ENCODE assay signal across 1 cellular context in the genomic region with DNA sequence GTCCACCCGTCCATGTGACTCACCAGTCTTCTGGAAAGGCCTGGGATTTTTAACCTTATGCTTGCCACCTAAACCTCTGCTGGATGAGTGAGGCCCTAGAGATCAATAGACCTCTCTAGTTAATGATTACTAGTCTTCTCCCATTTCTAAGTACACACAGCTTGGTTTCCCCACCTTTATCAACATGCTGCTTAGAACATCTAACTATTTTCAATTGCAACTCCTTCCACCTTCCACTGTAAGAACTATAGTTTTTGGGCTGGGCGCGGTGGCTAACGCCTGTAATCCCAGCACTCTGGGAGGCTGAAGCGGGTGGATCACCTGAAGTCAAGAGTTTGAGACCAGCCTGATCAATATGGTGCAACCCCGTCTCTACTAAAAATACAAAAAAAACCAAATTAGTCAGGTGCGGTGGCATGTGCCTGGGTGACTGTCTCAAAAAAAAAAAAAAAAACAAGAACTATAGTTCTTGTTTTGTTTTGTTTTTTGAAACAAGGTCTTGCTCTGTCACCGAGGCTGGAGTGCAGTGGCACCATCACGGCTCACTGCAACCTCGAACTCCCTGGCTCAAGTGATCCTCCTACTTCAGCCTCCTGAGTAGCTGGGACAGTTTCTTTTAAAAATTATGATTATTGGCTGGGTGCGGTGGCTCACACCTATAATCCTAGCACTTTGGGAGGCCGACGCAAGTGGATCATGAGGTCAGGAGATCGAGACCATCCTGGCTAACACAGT.
TF ChIP-seq lines count a peak whose summit lies in the region.

No MANE protein-coding gene starts in this region.

TF ChIP-seq in HepG2, 621 proteins besides CTCF, POLR2A, EP300 and RAD21 (continued from another document and continues in another):
- TF ChIP-seq SOX5 (CRISPR knock-in tag; IDR thresholded peaks at IDR 0.05; ENCODE audit: borderline replicate concordance) (peak; percentile 76; the same call in 1 of the 2 replicates), DPF2 (CRISPR knock-in tag; IDR thresholded peaks at IDR 0.05; ENCODE audit: borderline replicate concordance, low read depth) (peak; percentile 64), SP140L (CRISPR knock-in tag; IDR thresholded peaks at IDR 0.05; ENCODE audit: borderline replicate concordance) (0 out of 2 replicates have a peak, but pooled peaks have one; percentile 33), HCFC1 (IDR thresholded peaks at IDR 0.05; ENCODE audit: low read depth, low read length) (no peak), ETV6 (CRISPR knock-in tag; conservative IDR thresholded peaks at IDR 0.05) (no peak), HNF4G (IDR thresholded peaks at IDR 0.05; ENCODE audit: borderline replicate concordance, low read depth, low read length) (peak; percentile 43; the same call in 1 of the 2 replicates), HNF4G (CRISPR knock-in tag; IDR thresholded peaks at IDR 0.05; ENCODE audit: borderline replicate concordance, low read depth) (no peak), CENPT (CRISPR knock-in tag; IDR thresholded peaks at IDR 0.05; ENCODE audit: low read depth) (no peak), HNF4A (CRISPR knock-in tag; IDR thresholded peaks at IDR 0.05) (0 out of 2 replicates have a peak, but pooled peaks have one; percentile 29), FOXK2 (IDR thresholded peaks at IDR 0.05) (peak; percentile 73), NR2F1 (CRISPR knock-in tag; IDR thresholded peaks at IDR 0.05) (peak in 1 of 2 experiments; percentile 3; a peak in 1 of 4 replicates), RBFOX2 (IDR thresholded peaks at IDR 0.05; ENCODE audit: low read depth, low read length) (no peak), SIN3A (IDR thresholded peaks at IDR 0.05; ENCODE audit: borderline replicate concordance, low read depth, low read length) (0 out of 2 replicates have a peak, but pooled peaks have one; percentile 42), NFATC3 (CRISPR knock-in tag; IDR thresholded peaks at IDR 0.05) (no peak), NFYB (CRISPR knock-in tag; IDR thresholded peaks at IDR 0.05) (no peak), ZNF883 (CRISPR knock-in tag; IDR thresholded peaks at IDR 0.05; ENCODE audit: not compliant biosample characterization) (no peak), AKAP8 (CRISPR knock-in tag; IDR thresholded peaks at IDR 0.05) (no peak; the same call in 1 of the 2 replicates), ZFY (CRISPR knock-in tag; IDR thresholded peaks at IDR 0.05) (peak; percentile 72), ZBTB14 (CRISPR knock-in tag; IDR thresholded peaks at IDR 0.05) (no peak), KLF16 (CRISPR knock-in tag; IDR thresholded peaks at IDR 0.05) (no peak; a peak in 1 of 4 replicates), KDM6A (CRISPR knock-in tag; IDR thresholded peaks at IDR 0.05; ENCODE audit: low read depth) (peak; percentile 60), ZNF777 (CRISPR knock-in tag; IDR thresholded peaks at IDR 0.05) (no peak), PPARG (CRISPR knock-in tag; conservative IDR thresholded peaks at IDR 0.05) (peak; percentile 30; the same call in 1 of the 2 replicates), NFIB (CRISPR knock-in tag; IDR thresholded peaks at IDR 0.05; ENCODE audit: borderline replicate concordance) (no peak), TCF7L2 (IDR thresholded peaks at IDR 0.05; ENCODE audit: low read depth, low read length) (no peak), GATA4 (IDR thresholded peaks at IDR 0.05; ENCODE audit: borderline replicate concordance, low read depth) (peak; percentile 38; the same call in 1 of the 2 replicates), SMAD3 (CRISPR knock-in tag; IDR thresholded peaks at IDR 0.05) (0 out of 2 replicates have a peak, but pooled peaks have one; percentile 66), MAZ (IDR thresholded peaks at IDR 0.05; ENCODE audit: borderline replicate concordance, low read depth, low read length) (no peak), MAZ (CRISPR knock-in tag; IDR thresholded peaks at IDR 0.05; ENCODE audit: low read depth) (no peak), ZNF414 (CRISPR knock-in tag; IDR thresholded peaks at IDR 0.05) (peak; percentile 45; the same call in 1 of the 2 replicates), PBX3 (CRISPR knock-in tag; IDR thresholded peaks at IDR 0.05; ENCODE audit: borderline replicate concordance) (no peak), NR2C2 (CRISPR knock-in tag; IDR thresholded peaks at IDR 0.05; ENCODE audit: borderline replicate concordance) (no peak; the same call in 1 of the 2 replicates), ZNF556 (CRISPR knock-in tag; IDR thresholded peaks at IDR 0.05; ENCODE audit: borderline replicate concordance) (peak; percentile 22; the same call in 1 of the 2 replicates), KLF13 (CRISPR knock-in tag; IDR thresholded peaks at IDR 0.05) (no peak), ZNF557 (CRISPR knock-in tag; IDR thresholded peaks at IDR 0.05) (peak; percentile 73; the same call in 1 of the 2 replicates), SNRNP70 (IDR thresholded peaks at IDR 0.05; ENCODE audit: low read depth, low read length) (no peak), KDM3A (CRISPR knock-in tag; IDR thresholded peaks at IDR 0.05; ENCODE audit: low read depth) (no peak), ZNF44 (CRISPR knock-in tag; IDR thresholded peaks at IDR 0.05) (peak; percentile 48; the same call in 1 of the 2 replicates), RORA (CRISPR knock-in tag; IDR thresholded peaks at IDR 0.05) (no peak), ZNF138 (CRISPR knock-in tag; IDR thresholded peaks at IDR 0.05; ENCODE audit: low read depth) (no peak)
- TF ChIP-seq, protein P1, sequence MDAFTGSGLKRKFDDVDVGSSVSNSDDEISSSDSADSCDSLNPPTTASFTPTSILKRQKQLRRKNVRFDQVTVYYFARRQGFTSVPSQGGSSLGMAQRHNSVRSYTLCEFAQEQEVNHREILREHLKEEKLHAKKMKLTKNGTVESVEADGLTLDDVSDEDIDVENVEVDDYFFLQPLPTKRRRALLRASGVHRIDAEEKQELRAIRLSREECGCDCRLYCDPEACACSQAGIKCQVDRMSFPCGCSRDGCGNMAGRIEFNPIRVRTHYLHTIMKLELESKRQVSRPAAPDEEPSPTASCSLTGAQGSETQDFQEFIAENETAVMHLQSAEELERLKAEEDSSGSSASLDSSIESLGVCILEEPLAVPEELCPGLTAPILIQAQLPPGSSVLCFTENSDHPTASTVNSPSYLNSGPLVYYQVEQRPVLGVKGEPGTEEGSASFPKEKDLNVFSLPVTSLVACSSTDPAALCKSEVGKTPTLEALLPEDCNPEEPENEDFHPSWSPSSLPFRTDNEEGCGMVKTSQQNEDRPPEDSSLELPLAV (CRISPR knock-in tag; conservative IDR thresholded peaks at IDR 0.05; ENCODE audit: low read depth), result no peak
- TF ChIP-seq, protein P2, sequence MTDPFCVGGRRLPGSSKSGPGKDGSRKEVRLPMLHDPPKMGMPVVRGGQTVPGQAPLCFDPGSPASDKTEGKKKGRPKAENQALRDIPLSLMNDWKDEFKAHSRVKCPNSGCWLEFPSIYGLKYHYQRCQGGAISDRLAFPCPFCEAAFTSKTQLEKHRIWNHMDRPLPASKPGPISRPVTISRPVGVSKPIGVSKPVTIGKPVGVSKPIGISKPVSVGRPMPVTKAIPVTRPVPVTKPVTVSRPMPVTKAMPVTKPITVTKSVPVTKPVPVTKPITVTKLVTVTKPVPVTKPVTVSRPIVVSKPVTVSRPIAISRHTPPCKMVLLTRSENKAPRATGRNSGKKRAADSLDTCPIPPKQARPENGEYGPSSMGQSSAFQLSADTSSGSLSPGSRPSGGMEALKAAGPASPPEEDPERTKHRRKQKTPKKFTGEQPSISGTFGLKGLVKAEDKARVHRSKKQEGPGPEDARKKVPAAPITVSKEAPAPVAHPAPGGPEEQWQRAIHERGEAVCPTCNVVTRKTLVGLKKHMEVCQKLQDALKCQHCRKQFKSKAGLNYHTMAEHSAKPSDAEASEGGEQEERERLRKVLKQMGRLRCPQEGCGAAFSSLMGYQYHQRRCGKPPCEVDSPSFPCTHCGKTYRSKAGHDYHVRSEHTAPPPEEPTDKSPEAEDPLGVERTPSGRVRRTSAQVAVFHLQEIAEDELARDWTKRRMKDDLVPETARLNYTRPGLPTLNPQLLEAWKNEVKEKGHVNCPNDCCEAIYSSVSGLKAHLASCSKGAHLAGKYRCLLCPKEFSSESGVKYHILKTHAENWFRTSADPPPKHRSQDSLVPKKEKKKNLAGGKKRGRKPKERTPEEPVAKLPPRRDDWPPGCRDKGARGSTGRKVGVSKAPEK (CRISPR knock-in tag; IDR thresholded peaks at IDR 0.05; ENCODE audit: borderline replicate concordance), result no peak
- TF ChIP-seq, protein P3, sequence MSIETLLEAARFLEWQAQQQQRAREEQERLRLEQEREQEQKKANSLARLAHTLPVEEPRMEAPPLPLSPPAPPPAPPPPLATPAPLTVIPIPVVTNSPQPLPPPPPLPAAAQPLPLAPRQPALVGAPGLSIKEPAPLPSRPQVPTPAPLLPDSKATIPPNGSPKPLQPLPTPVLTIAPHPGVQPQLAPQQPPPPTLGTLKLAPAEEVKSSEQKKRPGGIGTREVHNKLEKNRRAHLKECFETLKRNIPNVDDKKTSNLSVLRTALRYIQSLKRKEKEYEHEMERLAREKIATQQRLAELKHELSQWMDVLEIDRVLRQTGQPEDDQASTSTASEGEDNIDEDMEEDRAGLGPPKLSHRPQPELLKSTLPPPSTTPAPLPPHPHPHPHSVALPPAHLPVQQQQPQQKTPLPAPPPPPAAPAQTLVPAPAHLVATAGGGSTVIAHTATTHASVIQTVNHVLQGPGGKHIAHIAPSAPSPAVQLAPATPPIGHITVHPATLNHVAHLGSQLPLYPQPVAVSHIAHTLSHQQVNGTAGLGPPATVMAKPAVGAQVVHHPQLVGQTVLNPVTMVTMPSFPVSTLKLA (IDR thresholded peaks at IDR 0.05), result no peak
- TF ChIP-seq, protein P4, sequence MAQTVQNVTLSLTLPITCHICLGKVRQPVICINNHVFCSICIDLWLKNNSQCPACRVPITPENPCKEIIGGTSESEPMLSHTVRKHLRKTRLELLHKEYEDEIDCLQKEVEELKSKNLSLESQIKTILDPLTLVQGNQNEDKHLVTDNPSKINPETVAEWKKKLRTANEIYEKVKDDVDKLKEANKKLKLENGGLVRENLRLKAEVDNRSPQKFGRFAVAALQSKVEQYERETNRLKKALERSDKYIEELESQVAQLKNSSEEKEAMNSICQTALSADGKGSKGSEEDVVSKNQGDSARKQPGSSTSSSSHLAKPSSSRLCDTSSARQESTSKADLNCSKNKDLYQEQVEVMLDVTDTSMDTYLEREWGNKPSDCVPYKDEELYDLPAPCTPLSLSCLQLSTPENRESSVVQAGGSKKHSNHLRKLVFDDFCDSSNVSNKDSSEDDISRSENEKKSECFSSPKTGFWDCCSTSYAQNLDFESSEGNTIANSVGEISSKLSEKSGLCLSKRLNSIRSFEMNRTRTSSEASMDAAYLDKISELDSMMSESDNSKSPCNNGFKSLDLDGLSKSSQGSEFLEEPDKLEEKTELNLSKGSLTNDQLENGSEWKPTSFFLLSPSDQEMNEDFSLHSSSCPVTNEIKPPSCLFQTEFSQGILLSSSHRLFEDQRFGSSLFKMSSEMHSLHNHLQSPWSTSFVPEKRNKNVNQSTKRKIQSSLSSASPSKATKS (CRISPR knock-in tag; IDR thresholded peaks at IDR 0.05), result no peak
- TF ChIP-seq, protein P5, sequence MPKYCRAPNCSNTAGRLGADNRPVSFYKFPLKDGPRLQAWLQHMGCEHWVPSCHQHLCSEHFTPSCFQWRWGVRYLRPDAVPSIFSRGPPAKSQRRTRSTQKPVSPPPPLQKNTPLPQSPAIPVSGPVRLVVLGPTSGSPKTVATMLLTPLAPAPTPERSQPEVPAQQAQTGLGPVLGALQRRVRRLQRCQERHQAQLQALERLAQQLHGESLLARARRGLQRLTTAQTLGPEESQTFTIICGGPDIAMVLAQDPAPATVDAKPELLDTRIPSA (CRISPR knock-in tag; IDR thresholded peaks at IDR 0.05; ENCODE audit: borderline replicate concordance), result no peak
- TF ChIP-seq, protein P6, sequence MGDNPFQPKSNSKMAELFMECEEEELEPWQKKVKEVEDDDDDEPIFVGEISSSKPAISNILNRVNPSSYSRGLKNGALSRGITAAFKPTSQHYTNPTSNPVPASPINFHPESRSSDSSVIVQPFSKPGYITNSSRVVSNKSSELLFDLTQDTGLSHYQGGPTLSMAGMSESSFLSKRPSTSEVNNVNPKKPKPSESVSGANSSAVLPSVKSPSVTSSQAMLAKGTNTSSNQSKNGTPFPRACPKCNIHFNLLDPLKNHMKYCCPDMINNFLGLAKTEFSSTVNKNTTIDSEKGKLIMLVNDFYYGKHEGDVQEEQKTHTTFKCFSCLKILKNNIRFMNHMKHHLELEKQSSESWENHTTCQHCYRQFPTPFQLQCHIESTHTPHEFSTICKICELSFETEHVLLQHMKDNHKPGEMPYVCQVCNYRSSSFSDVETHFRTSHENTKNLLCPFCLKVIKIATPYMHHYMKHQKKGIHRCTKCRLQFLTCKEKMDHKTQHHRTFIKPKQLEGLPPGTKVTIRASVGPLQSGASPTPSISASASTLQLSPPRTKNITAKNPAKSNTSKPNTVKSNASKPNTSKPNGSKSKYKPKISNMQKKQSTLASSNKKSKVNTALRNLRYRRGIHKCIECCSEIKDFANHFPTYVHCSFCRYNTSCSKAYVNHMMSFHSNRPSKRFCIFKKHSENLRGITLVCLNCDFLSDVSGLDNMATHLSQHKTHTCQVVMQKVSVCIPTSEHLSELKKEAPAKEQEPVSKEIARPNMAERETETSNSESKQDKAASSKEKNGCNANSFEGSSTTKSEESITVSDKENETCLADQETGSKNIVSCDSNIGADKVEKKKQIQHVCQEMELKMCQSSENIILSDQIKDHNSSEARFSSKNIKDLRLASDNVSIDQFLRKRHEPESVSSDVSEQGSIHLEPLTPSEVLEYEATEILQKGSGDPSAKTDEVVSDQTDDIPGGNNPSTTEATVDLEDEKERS (CRISPR knock-in tag; IDR thresholded peaks at IDR 0.05), result 0 out of 2 replicates have a peak, but pooled peaks have one; percentile 51
